ENCODE assay signal across 17 cellular contexts in genomic region chr4:57055873-57056272, GRCh38. TPM values are rescaled to one million over a fixed set of nuclear protein-coding genes. Genes with fewer than 3 reads are reported as not detected.
DNase-seq lines count a peak whose midpoint lies in the region; ATAC-seq and TF ChIP-seq lines count a peak whose summit lies in the region.
"Had no signal": no experiment of that assay in that cellular context is flagged by ENCODE, and none has a peak within 500 bp of the region (broad histone marks: within the 10 kb centered on the region; RNA-seq: fewer than 3 reads in every experiment).

No MANE protein-coding gene starts in this region.

- no peaks in the 10 kb centered on the region for H4K20me1 ChIP-seq in hepatocyte (ENCODE audit: insufficient read depth, poor library complexity, severe bottlenecking)
- peaks cover 4% of the 10 kb centered on the region for H4K20me1 ChIP-seq in osteoblast (ENCODE audit: insufficient read depth, low read length)

- H3K36me3 ChIP-seq in hepatocyte (replicated peaks; ENCODE audit: insufficient read depth, low read depth), result no peaks in the 10 kb centered on the region
- H3K36me3 ChIP-seq in osteoblast (ENCODE audit: insufficient read depth, low read length), result peaks cover 49% of the 10 kb centered on the region
- no peaks in the 10 kb centered on the region for H3K36me3 ChIP-seq in adrenal gland (replicated peaks in 1 of 2)

- no peaks in the 10 kb centered on the region for H3K9me2 ChIP-seq in hepatocyte (replicated peaks; ENCODE audit: insufficient read depth)

- TF ChIP-seq CTCF in hepatocyte (IDR thresholded peaks at IDR 0.05; ENCODE audit: poor library complexity) (no peak), osteoblast (IDR thresholded peaks at IDR 0.05; ENCODE audit: extremely low read depth, low read depth, low read length) (no peak), adrenal gland (IDR thresholded peaks at IDR 0.05) (no peak)

- H3K4me1 ChIP-seq in hepatocyte (ENCODE audit: insufficient read depth), result peaks cover 13% of the 10 kb centered on the region
- H3K4me1 ChIP-seq in osteoblast (ENCODE audit: insufficient read depth, low read length), result peaks cover 13% of the 10 kb centered on the region
- H3K4me1 ChIP-seq in adrenal gland (replicated peaks in 1 of 2), result no peaks in the 10 kb centered on the region
- H3K4me1 ChIP-seq: psoas muscle had no signal

- H3K27ac ChIP-seq in hepatocyte (peak overlapping the region; percentile 67), osteoblast (ENCODE audit: low read depth, low read length) (peak overlapping the region; percentile 2), adrenal gland (peak overlapping the region in 1 of 5 donors; percentile 8)
- H3K27ac ChIP-seq: psoas muscle had no signal

- TF ChIP-seq POLR2A in adrenal gland (IDR thresholded peaks at IDR 0.05), result no peak

- H3K27me3 ChIP-seq in hepatocyte (no peaks in the 10 kb centered on the region), osteoblast (ENCODE audit: insufficient read depth, low read length) (no peaks in the 10 kb centered on the region), adrenal gland (no peaks in the 10 kb centered on the region)

- H3K4me3 ChIP-seq in hepatocyte (no peak overlapping the region), osteoblast (ENCODE audit: insufficient read depth, low read length) (no peak overlapping the region), adrenal gland (no peak overlapping the region)
- H3K4me3 ChIP-seq: psoas muscle had no signal

- H3K4me2 ChIP-seq in hepatocyte (peak overlapping the region; percentile 69), osteoblast (ENCODE audit: insufficient read depth, low read length) (no peak overlapping the region)

- H3K79me2 ChIP-seq in hepatocyte (no peaks in the 10 kb centered on the region), osteoblast (ENCODE audit: insufficient read depth, low read length) (peaks cover 98% of the 10 kb centered on the region)

- 29% methylated on average over 14 of the region's 14 CpGs for WGBS in hepatocyte (ENCODE audit: low lambda C conversion rate, missing lambda C conversion rate)
- WGBS in adrenal gland, 4 donors, result 58 to 63% (median 61%) methylated on average over 14 of the region's 14 CpGs

- intact Hi-C loops in adrenal gland (cut with DNase I), result no loop called here

- DNase-seq in Ammon's horn (ENCODE audit: low spot score), result peak; percentile 25
- DNase-seq in astrocyte of the hippocampus (ENCODE audit: low read depth, low spot score), result peak; percentile 42
- no peak for DNase-seq in hepatocyte (ENCODE audit: low spot score)
- DNase-seq in osteoblast (ENCODE audit: insufficient read length, low spot score, missing footprints), result no peak
- DNase-seq in adrenal gland, result no peak
- DNase-seq: activated naive CD4-positive, alpha-beta T cell treated with anti-CD3 and anti-CD28 coated beads for 36 hours; KBM-7; NCI-H1417 treated with DMSO at 0.1 percent for 48 hours; NCI-H510A treated with DMSO at 0.1 percent for 48 hours; psoas muscle; stimulated activated CD4-positive, alpha-beta T cell treated with anti-CD3 and anti-CD28 coated beads, Interleukin-4, amount 100 ng/mL, for 24 hours; T-helper 17 cell had no signal

- no peak overlapping the region for H2AFZ ChIP-seq in hepatocyte
- no peak overlapping the region for H2AFZ ChIP-seq in osteoblast (ENCODE audit: low read length)

- ATAC-seq in GM21360 (IDR thresholded peaks at IDR 0.05; ENCODE audit: unreplicated experiment), result no peak
- no peak for ATAC-seq in HG02970 (IDR thresholded peaks at IDR 0.05; ENCODE audit: low FRiP score, unreplicated experiment)
- ATAC-seq in GM21390 (IDR thresholded peaks at IDR 0.05; ENCODE audit: unreplicated experiment), result no peak
- ATAC-seq: activated CD4-positive, CD25-positive, alpha-beta regulatory T cell treated with anti-CD3 and anti-CD28 coated beads, Interleukin-2, amount 50 U/mL, for 24 hours; Panc1; psoas muscle; T-helper 17 cell had no signal

- H3K9me3 ChIP-seq in hepatocyte (ENCODE audit: low read depth), result no peaks in the 10 kb centered on the region
- H3K9me3 ChIP-seq in osteoblast (ENCODE audit: low read depth, low read length), result no peaks in the 10 kb centered on the region
- H3K9me3 ChIP-seq in adrenal gland (replicated peaks in 1 of 3), result no peaks in the 10 kb centered on the region
- H3K9me3 ChIP-seq: psoas muscle had no signal

RNA-seq across cellular contexts. Expression of gene IGFBP7, which starts 54.3 kb away (rescaled TPM):
- total RNA-seq in hepatocyte (73.4 and 74.0 TPM in 2 replicates), osteoblast (680 and 715 TPM in 2 replicates), adrenal gland (1,000 to 10,000 TPM in 4 of 8 donors, 100 to 1,000 TPM in 4; 315 to 1,971 (median 888) TPM)
- polyA plus RNA-seq in hepatocyte (122 and 129 TPM in 2 replicates), adrenal gland (100 to 1,000 TPM; 454 to 564 (median 512) TPM)

Comparison
In these comparisons a context has a peak if more than half of its experiments do, and no peak if none do; other contexts are left out.
1. DNase-seq: peak in Ammon's horn (single experiment) and astrocyte of the hippocampus (single experiment); none in hepatocyte (single experiment), osteoblast (single experiment) and adrenal gland (0 of 7).